In genomic region chr2:235021752-235022151, GRCh38 we compare ENCODE assay signal across 13 cellular contexts.
DNase-seq lines count a peak whose midpoint lies in the region; ATAC-seq and TF ChIP-seq lines count a peak whose summit lies in the region.
"Had no signal": no experiment of that assay in that cellular context is flagged by ENCODE, and none has a peak within 500 bp of the region (broad histone marks: within the 10 kb centered on the region; RNA-seq: fewer than 3 reads in every experiment).

No MANE protein-coding gene starts in this region.

- peaks cover 91% of the 10 kb centered on the region for H3K79me2 ChIP-seq in SK-N-SH (ENCODE audit: insufficient read depth)
- peaks cover 79% of the 10 kb centered on the region for H3K79me2 ChIP-seq in smooth muscle cell (ENCODE audit: low read depth)

- H3K27ac Mint-ChIP-seq in activated CD8-positive, alpha-beta T cell treated with anti-CD3 and anti-CD28 coated beads, Interleukin-2, amount 10 ng/mL, durations not matched to agents 7 days and 5 days: no peak overlapping the region

- WGBS in SK-N-SH (ENCODE audit: low lambda C conversion rate): 1% methylated on average over 2 of the region's 2 CpGs
- 4% methylated on average over 2 of the region's 2 CpGs for WGBS in smooth muscle cell (ENCODE audit: low lambda C conversion rate)

- H3K9ac ChIP-seq in SK-N-SH (no peak overlapping the region; the same call in 1 of the 2 replicates), smooth muscle cell (ENCODE audit: low read depth) (peak overlapping the region; percentile 10)

- TF ChIP-seq CTCF in SK-N-SH (IDR thresholded peaks at IDR 0.05) (no peak), fibroblast of mammary gland (conservative IDR thresholded peaks at IDR 0.05; ENCODE audit: control insufficient read depth, insufficient read depth, low read depth, low read length) (no peak), smooth muscle cell (IDR thresholded peaks at IDR 0.05; ENCODE audit: borderline replicate concordance, insufficient read depth, poor library complexity, severe bottlenecking) (no peak)

- no peak for TF ChIP-seq RAD21 in SK-N-SH (IDR thresholded peaks at IDR 0.05; ENCODE audit: low read length)

- H3K36me3 Mint-ChIP-seq in activated CD8-positive, alpha-beta T cell treated with anti-CD3 and anti-CD28 coated beads, Interleukin-2, amount 10 ng/mL, durations not matched to agents 7 days and 5 days (ENCODE audit: low read depth): no peaks in the 10 kb centered on the region

- no peak overlapping the region for H2AFZ ChIP-seq in SK-N-SH (ENCODE audit: low read depth)
- no peak overlapping the region for H2AFZ ChIP-seq in smooth muscle cell (ENCODE audit: low read depth)

- no peak for ATAC-seq in activated CD8-positive, alpha-beta T cell treated with anti-CD3 and anti-CD28 coated beads, Interleukin-2, amount 10 ng/mL, durations not matched to agents 7 days and 5 days
- ATAC-seq in HG03565 (IDR thresholded peaks at IDR 0.05; ENCODE audit: unreplicated experiment): no peak

- CTCF ChIA-PET in SK-N-SH (lab: Yijun Ruan, JAX): no interaction called here
- CTCF ChIA-PET in activated CD8-positive, alpha-beta T cell treated with anti-CD3 and anti-CD28 coated beads, Interleukin-2, amount 10 ng/mL, durations not matched to agents 7 days and 5 days (lab: Charles Lee): no interaction called here

- no peak overlapping the region for H3K4me3 Mint-ChIP-seq in activated CD8-positive, alpha-beta T cell treated with anti-CD3 and anti-CD28 coated beads, Interleukin-2, amount 10 ng/mL, durations not matched to agents 7 days and 5 days

- H3F3A ChIP-seq in SK-N-SH (replicated peaks; ENCODE audit: insufficient read depth) (peaks cover 36% of the 10 kb centered on the region), smooth muscle cell (ENCODE audit: low read depth) (peaks cover 3% of the 10 kb centered on the region)

- no peak overlapping the region for H3K4me2 ChIP-seq in SK-N-SH
- H3K4me2 ChIP-seq in smooth muscle cell: peak overlapping the region; percentile 26

- H3K27ac ChIP-seq in SK-N-SH (ENCODE audit: low read depth in 2 of 2, low read length in 1 of 2) (peak overlapping the region; percentile 12 to 82; a peak in 3 of 4 replicates), smooth muscle cell (ENCODE audit: low read depth) (peak overlapping the region; percentile 70)
- H3K27ac ChIP-seq: 22Rv1, thoracic aorta had no signal

- no peaks in the 10 kb centered on the region for H3K9me3 Mint-ChIP-seq in activated CD8-positive, alpha-beta T cell treated with anti-CD3 and anti-CD28 coated beads, Interleukin-2, amount 10 ng/mL, durations not matched to agents 7 days and 5 days (ENCODE audit: insufficient read depth)

- no peaks in the 10 kb centered on the region for H3K4me1 Mint-ChIP-seq in activated CD8-positive, alpha-beta T cell treated with anti-CD3 and anti-CD28 coated beads, Interleukin-2, amount 10 ng/mL, durations not matched to agents 7 days and 5 days (ENCODE audit: low read depth)

- no peaks in the 10 kb centered on the region for H3K27me3 ChIP-seq in SK-N-SH (ENCODE audit: insufficient read depth)
- H3K27me3 ChIP-seq in smooth muscle cell (ENCODE audit: low read depth): no peaks in the 10 kb centered on the region

- peak; percentile 31 to 96; a peak in 3 of 4 replicates for TF ChIP-seq EP300 in SK-N-SH (IDR thresholded peaks at IDR 0.05; ENCODE audit: borderline replicate concordance in 1 of 2, low read depth in 1 of 2, low read length in 1 of 2)

- H3K9me2 ChIP-seq in SK-N-SH: no peaks in the 10 kb centered on the region

- H4K20me1 ChIP-seq in SK-N-SH (ENCODE audit: insufficient read depth): no peaks in the 10 kb centered on the region
- H4K20me1 ChIP-seq in smooth muscle cell (ENCODE audit: low read depth): peaks cover 98% of the 10 kb centered on the region

- POLR2A ChIA-PET in SK-N-SH (lab: Yijun Ruan, JAX): no interaction called here
- POLR2A ChIA-PET in activated CD8-positive, alpha-beta T cell treated with anti-CD3 and anti-CD28 coated beads, Interleukin-2, amount 10 ng/mL, durations not matched to agents 7 days and 5 days (lab: Charles Lee): no interaction called here

- no peaks in the 10 kb centered on the region for H3K9me3 ChIP-seq in SK-N-SH
- no peaks in the 10 kb centered on the region for H3K9me3 ChIP-seq in smooth muscle cell (replicated peaks; ENCODE audit: low read depth)
- H3K9me3 ChIP-seq: thoracic aorta had no signal

- H3K4me1 ChIP-seq in SK-N-SH (ENCODE audit: control insufficient read depth in 1 of 2, insufficient read depth in 2 of 2, low read depth in 1 of 2, low read length in 1 of 2) (peaks cover 21 to 38% of the 10 kb centered on the region in 2 experiments; a peak in 3 of 4 replicates), smooth muscle cell (ENCODE audit: low read depth) (peaks cover 11% of the 10 kb centered on the region)

- H3K27me3 Mint-ChIP-seq in activated CD8-positive, alpha-beta T cell treated with anti-CD3 and anti-CD28 coated beads, Interleukin-2, amount 10 ng/mL, durations not matched to agents 7 days and 5 days (ENCODE audit: low read depth): no peaks in the 10 kb centered on the region

- no peaks in the 10 kb centered on the region for H3K36me3 ChIP-seq in SK-N-SH (replicated peaks in 1 of 2; ENCODE audit: control insufficient read depth in 1 of 2, insufficient read depth in 2 of 2, low read length in 1 of 2)
- no peaks in the 10 kb centered on the region for H3K36me3 ChIP-seq in smooth muscle cell (ENCODE audit: low read depth)
- H3K36me3 ChIP-seq: thoracic aorta had no signal

- H3K4me3 ChIP-seq in SK-N-SH (ENCODE audit: low read depth in 2 of 2, low read length in 1 of 2) (no peak overlapping the region), fibroblast of mammary gland (ENCODE audit: control insufficient read depth, low read depth, low read length) (no peak overlapping the region), smooth muscle cell (no peak overlapping the region)
- H3K4me3 ChIP-seq: thoracic aorta had no signal

- peak; percentile 6 for DNase-seq in DMS 273 (lab: John Stamatoyannopoulos, UW; ENCODE audit: unreplicated experiment)
- no peak for DNase-seq in DMS 273 treated with DMSO at 0.1 percent for 48 hours (lab: John Stamatoyannopoulos, UW)
- peak; percentile 43 for DNase-seq in SK-N-SH
- DNase-seq in fibroblast of mammary gland (ENCODE audit: low read depth): peak; percentile 95
- no peak for DNase-seq in smooth muscle cell (lab: John Stamatoyannopoulos, UW; ENCODE audit: unreplicated experiment)
- no peak for DNase-seq in COR-L47 (lab: John Stamatoyannopoulos, UW)
- no peak for DNase-seq in activated CD8-positive, alpha-beta T cell treated with anti-CD3 and anti-CD28 coated beads, Interleukin-2, amount 10 ng/mL, durations not matched to agents 7 days and 5 days
- DNase-seq: activated CD4-positive, alpha-beta T cell treated with anti-CD3 and anti-CD28 coated beads, Interleukin-2, amount 50 U/mL, for 1 hour; NCI-H1092; NCI-H748 treated with DMSO at 0.1 percent for 48 hours had no signal

TF ChIP-seq in SK-N-SH, 30 proteins besides CTCF, POLR2A, EP300 and RAD21 (continues in another document):
- TF ChIP-seq TEAD4 (IDR thresholded peaks at IDR 0.05; ENCODE audit: borderline replicate concordance, insufficient read depth): peak; percentile 92
- TF ChIP-seq ZBTB33 (IDR thresholded peaks at IDR 0.05; ENCODE audit: borderline replicate concordance, low read depth): peak; percentile 71; the same call in 1 of the 2 replicates
- TF ChIP-seq POLR2AphosphoS5 (IDR thresholded peaks at IDR 0.05; ENCODE audit: low read depth, low read length): peak; percentile 60; the same call in 1 of the 2 replicates
- no peak for TF ChIP-seq RFX5 (IDR thresholded peaks at IDR 0.05; ENCODE audit: low read length)
- TF ChIP-seq FOXM1 (IDR thresholded peaks at IDR 0.05; ENCODE audit: low read depth): peak; percentile 81
- peak; percentile 92 for TF ChIP-seq PBX3 (IDR thresholded peaks at IDR 0.05)
- no peak for TF ChIP-seq ELF1 (IDR thresholded peaks at IDR 0.05)
- TF ChIP-seq NFIC (IDR thresholded peaks at IDR 0.05; ENCODE audit: borderline replicate concordance): peak; percentile 83
- no peak for TF ChIP-seq SIN3A (IDR thresholded peaks at IDR 0.05; ENCODE audit: borderline replicate concordance, low read depth, low read length)
- no peak for TF ChIP-seq USF2 (IDR thresholded peaks at IDR 0.05; ENCODE audit: borderline replicate concordance, low read depth, low read length)
- TF ChIP-seq GATA2 (CRISPR knock-in tag; IDR thresholded peaks at IDR 0.05): no peak
- TF ChIP-seq MEF2A (IDR thresholded peaks at IDR 0.05; ENCODE audit: borderline replicate concordance, low read depth): peak; percentile 82
- TF ChIP-seq RXRA (IDR thresholded peaks at IDR 0.05; ENCODE audit: borderline replicate concordance, low read depth): peak; percentile 88; the same call in 1 of the 2 replicates

Comparison
In these comparisons a context has a peak if more than half of its experiments do, and no peak if none do; other contexts are left out.
1. DNase-seq: peak in DMS 273 (single experiment), SK-N-SH (single experiment) and fibroblast of mammary gland (single experiment); none in DMS 273 treated with DMSO at 0.1 percent for 48 hours (single experiment), smooth muscle cell (single experiment), COR-L47 (single experiment) and activated CD8-positive, alpha-beta T cell treated with anti-CD3 and anti-CD28 coated beads, Interleukin-2, amount 10 ng/mL, durations not matched to agents 7 days and 5 days (single experiment).